Comparison of ENCODE assay signal across 16 cellular contexts in the genomic region with DNA sequence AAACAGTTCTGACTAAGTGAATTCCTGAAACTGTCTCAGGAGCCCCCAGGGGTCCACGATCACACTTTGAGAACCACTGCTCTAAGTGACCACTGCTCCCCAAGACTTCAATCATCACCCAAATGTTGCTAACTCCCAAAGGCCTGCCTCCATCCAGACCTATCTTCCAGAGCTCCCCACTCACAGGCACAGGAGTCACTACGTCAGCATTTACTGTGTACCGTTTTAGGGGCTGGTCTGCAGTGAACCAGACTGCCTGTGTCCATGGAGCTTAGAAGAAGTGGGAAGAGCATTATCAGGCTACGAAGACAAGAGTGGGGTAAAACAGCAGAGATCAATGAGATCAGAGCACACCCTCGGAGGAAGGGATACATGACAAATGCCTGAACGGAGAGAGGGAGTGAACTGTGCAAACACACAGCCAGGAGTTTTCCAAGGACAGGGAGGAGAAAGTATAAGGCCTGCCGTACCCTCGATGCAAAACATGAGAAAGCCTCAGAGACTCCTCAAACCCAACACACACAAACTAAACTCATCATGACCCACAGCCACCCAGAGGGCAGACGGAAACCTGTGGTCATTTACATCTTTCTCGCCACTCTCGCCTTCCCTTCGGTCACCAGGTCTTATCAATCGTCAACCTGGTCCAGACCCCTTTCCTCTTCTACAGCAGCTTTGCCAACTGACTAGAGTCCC. TPM values are rescaled to one million over a fixed set of nuclear protein-coding genes. Genes with fewer than 3 reads are reported as not detected.
DNase-seq lines count a peak whose midpoint lies in the region; ATAC-seq and TF ChIP-seq lines count a peak whose summit lies in the region.
"Had no signal": no experiment of that assay in that cellular context is flagged by ENCODE, and none has a peak within 500 bp of the region (broad histone marks: within the 10 kb centered on the region; RNA-seq: fewer than 3 reads in every experiment).

No MANE protein-coding gene starts in this region.

- H3K4ac ChIP-seq in mesenchymal stem cell (ENCODE audit: low read depth in 1 of 2, low read length in 2 of 2): no peak overlapping the region

- H3K4me2 ChIP-seq in mesenchymal stem cell (ENCODE audit: low read length, poor library complexity, severe bottlenecking): no peak overlapping the region

- no peak for DNase-seq in activated naive CD4-positive, alpha-beta T cell treated with anti-CD3 and anti-CD28 coated beads, Interleukin-2, amount 50 U/mL, for 72 hours (ENCODE audit: low spot score in 2 of 2)
- no peak for DNase-seq in activated naive CD4-positive, alpha-beta T cell (lab: John Stamatoyannopoulos, UW)
- DNase-seq in mesenchymal stem cell: no peak
- DNase-seq in stomach: no peak
- DNase-seq in NCI-H345 treated with DMSO at 0.1 percent for 48 hours (lab: John Stamatoyannopoulos, UW; ENCODE audit: unreplicated experiment): no peak
- no peak for DNase-seq in NCI-H146 (lab: John Stamatoyannopoulos, UW)
- DNase-seq: activated CD4-positive, alpha-beta T cell treated with anti-CD3 and anti-CD28 coated beads for 1 hour; activated gamma-delta T cell treated with Interleukin-2 at 50 U/mL for 16 hours; DMS79; islet precursor cell; SIG-M5 had no signal

- TF ChIP-seq CTCF in stomach (IDR thresholded peaks at IDR 0.05): no peak

- ATAC-seq in activated naive CD4-positive, alpha-beta T cell treated with anti-CD3 and anti-CD28 coated beads, Interleukin-2, amount 50 U/mL, for 72 hours: no peak
- ATAC-seq in GM18868 (IDR thresholded peaks at IDR 0.05; ENCODE audit: unreplicated experiment): no peak
- ATAC-seq: HCT116 had no signal

- peaks cover 23% of the 10 kb centered on the region for H3K4me1 ChIP-seq in mesenchymal stem cell (ENCODE audit: control insufficient read depth, insufficient read depth, low read depth, low read length)
- H3K4me1 ChIP-seq in stomach: peaks cover 33 to 92% (median 70%) of the 10 kb centered on the region in 4 donors

- peak overlapping the region; percentile 29 for H3K9ac ChIP-seq in mesenchymal stem cell (ENCODE audit: low read length)

- H3K27ac ChIP-seq in mesenchymal stem cell (ENCODE audit: low read length, poor library complexity, severe bottlenecking): no peak overlapping the region
- H3K27ac ChIP-seq in stomach: peak overlapping the region in 4 of 5 donors; percentile 8 to 44 (median 18)
- H3K27ac ChIP-seq: skin epidermis, vagina had no signal

- 80% methylated on average over 13 of the region's 13 CpGs for WGBS in mesenchymal stem cell
- 33 to 46% (median 42%) methylated on average over 13 of the region's 13 CpGs for WGBS in stomach, 5 donors

- no peak overlapping the region for H2AFZ ChIP-seq in mesenchymal stem cell (ENCODE audit: low read depth, low read length)

- H3K27ac Mint-ChIP-seq in activated naive CD4-positive, alpha-beta T cell treated with anti-CD3 and anti-CD28 coated beads, Interleukin-2, amount 50 U/mL, for 72 hours: peak overlapping the region; percentile 51 to 71
- peak overlapping the region; percentile 29 for H3K27ac Mint-ChIP-seq in activated naive CD8-positive, alpha-beta T cell

- H2BK12ac ChIP-seq in mesenchymal stem cell (ENCODE audit: low read length in 2 of 2): no peak overlapping the region

- no peak for TF ChIP-seq POLR2A in stomach (IDR thresholded peaks at IDR 0.05)

- no peak for TF ChIP-seq EP300 in stomach (IDR thresholded peaks at IDR 0.05)

- peak overlapping the region; percentile 57 for H4K8ac ChIP-seq in mesenchymal stem cell (ENCODE audit: low read length)

- no peaks in the 10 kb centered on the region for H3K9me3 ChIP-seq in mesenchymal stem cell (ENCODE audit: control insufficient read depth, low read length)
- no peaks in the 10 kb centered on the region for H3K9me3 ChIP-seq in stomach
- H3K9me3 ChIP-seq: vagina had no signal

- H3K27me3 Mint-ChIP-seq in activated naive CD8-positive, alpha-beta T cell: no peaks in the 10 kb centered on the region

- H2AK5ac ChIP-seq in mesenchymal stem cell (ENCODE audit: low read length, severe bottlenecking): no peak overlapping the region

- no peak overlapping the region for H3K18ac ChIP-seq in mesenchymal stem cell (ENCODE audit: low read depth in 1 of 2, low read length in 2 of 2)

- H2BK5ac ChIP-seq in mesenchymal stem cell (ENCODE audit: low read depth, low read length, poor library complexity, severe bottlenecking): no peak overlapping the region

- H3K23ac ChIP-seq in mesenchymal stem cell (ENCODE audit: low read length in 2 of 2): peak overlapping the region in 1 of 2 experiments; percentile 2

- peaks cover 6 to 20% of the 10 kb centered on the region in 2 donors for H3K36me3 Mint-ChIP-seq in activated naive CD4-positive, alpha-beta T cell treated with anti-CD3 and anti-CD28 coated beads, Interleukin-2, amount 50 U/mL, for 72 hours
- peaks cover 7% of the 10 kb centered on the region for H3K36me3 Mint-ChIP-seq in activated naive CD8-positive, alpha-beta T cell

- H3K79me1 ChIP-seq in mesenchymal stem cell (replicated peaks; ENCODE audit: low read length, poor library complexity, severe bottlenecking): no peaks in the 10 kb centered on the region

- peaks cover 0 to 7% of the 10 kb centered on the region in 2 donors for H3K9me3 Mint-ChIP-seq in activated naive CD4-positive, alpha-beta T cell treated with anti-CD3 and anti-CD28 coated beads, Interleukin-2, amount 50 U/mL, for 72 hours
- no peaks in the 10 kb centered on the region for H3K9me3 Mint-ChIP-seq in activated naive CD8-positive, alpha-beta T cell (ENCODE audit: low read depth)

- H2BK120ac ChIP-seq in mesenchymal stem cell (ENCODE audit: low read depth, low read length): no peak overlapping the region

- intact Hi-C loops in stomach (cut with DNase I; ENCODE audit: low total_unique reads): no loop called here

- peaks cover 20 to 28% of the 10 kb centered on the region in 2 experiments for H3K36me3 ChIP-seq in mesenchymal stem cell (ENCODE audit: control insufficient read depth in 1 of 2, insufficient read depth in 2 of 2, low read depth in 1 of 2, low read length in 2 of 2)
- peaks cover 0 to 22% (median 19%) of the 10 kb centered on the region in 4 donors for H3K36me3 ChIP-seq in stomach
- H3K36me3 ChIP-seq: vagina had no signal

- H3K4me1 Mint-ChIP-seq in activated naive CD8-positive, alpha-beta T cell (ENCODE audit: low read depth): peaks cover 74% of the 10 kb centered on the region

- H2BK15ac ChIP-seq in mesenchymal stem cell (ENCODE audit: low read depth, poor library complexity, severe bottlenecking): no peak overlapping the region

- H3K14ac ChIP-seq in mesenchymal stem cell (ENCODE audit: low read length in 2 of 2): no peak overlapping the region

- no peaks in the 10 kb centered on the region for H3K27me3 ChIP-seq in mesenchymal stem cell (ENCODE audit: control insufficient read depth in 1 of 2, insufficient read depth in 1 of 2, low read length in 2 of 2)
- H3K27me3 ChIP-seq in stomach: no peaks in the 10 kb centered on the region
- H3K27me3 ChIP-seq: vagina had no signal

- no peak overlapping the region for H4K91ac ChIP-seq in mesenchymal stem cell (ENCODE audit: low read length)

- H3K4me3 Mint-ChIP-seq in activated naive CD8-positive, alpha-beta T cell: no peak overlapping the region

- no peak overlapping the region for H3K4me3 ChIP-seq in mesenchymal stem cell (ENCODE audit: insufficient read depth in 1 of 2, low read depth in 1 of 2, low read length in 2 of 2)
- H3K4me3 ChIP-seq in stomach: no peak overlapping the region
- H3K4me3 ChIP-seq: skin epidermis, vagina had no signal

RNA-seq across cellular contexts. Expression of gene GNB1, which starts 10.1 kb away (rescaled TPM):
- 100 to 1,000 TPM; 267 to 358 TPM for total RNA-seq in activated naive CD4-positive, alpha-beta T cell treated with anti-CD3 and anti-CD28 coated beads, Interleukin-2, amount 50 U/mL, for 72 hours
- polyA plus RNA-seq in mesenchymal stem cell (2013, experiment 1 of 2): 252 TPM
- 253 TPM for polyA plus RNA-seq in mesenchymal stem cell (2013, experiment 2 of 2)
- total RNA-seq in stomach: 100 to 1,000 TPM in 4 of 5 donors, 10 to 100 TPM in 1; 49.6 to 195 (median 124) TPM
- 100 to 1,000 TPM in 2 of 3 donors, 10 to 100 TPM in 1; 66.2 to 146 (median 126) TPM for polyA plus RNA-seq in stomach

RNA-seq across cellular contexts. Expression of gene CALML6, which starts 34.3 kb away (rescaled TPM):
- 1 to 10 TPM; 1.4 to 2.6 TPM for total RNA-seq in activated naive CD4-positive, alpha-beta T cell treated with anti-CD3 and anti-CD28 coated beads, Interleukin-2, amount 50 U/mL, for 72 hours
- polyA plus RNA-seq in mesenchymal stem cell (2013, experiment 1 of 2): 0.25 TPM
- 0.25 TPM for polyA plus RNA-seq in mesenchymal stem cell (2013, experiment 2 of 2)
- not detected for total RNA-seq in stomach
- 1 to 10 TPM; 1.4 to 5.7 (median 2.6) TPM for polyA plus RNA-seq in stomach

RNA-seq across cellular contexts. Expression of gene TMEM52, which starts 38.3 kb away (rescaled TPM):
- 1 to 10 TPM in 1 of 2 donors, under 1 TPM in 1; 0.64 to 1.5 TPM for total RNA-seq in activated naive CD4-positive, alpha-beta T cell treated with anti-CD3 and anti-CD28 coated beads, Interleukin-2, amount 50 U/mL, for 72 hours
- 0.95 TPM for polyA plus RNA-seq in mesenchymal stem cell (2013, experiment 1 of 2)
- 1.1 TPM for polyA plus RNA-seq in mesenchymal stem cell (2013, experiment 2 of 2)
- total RNA-seq in stomach: 1 to 10 TPM in 1 of 5 donors, not detected in 4; 9.8 TPM
- 10 to 100 TPM in 1 of 3 donors, 1 to 10 TPM in 2; 5.0 to 10.4 (median 6.2) TPM for polyA plus RNA-seq in stomach
